22 cellular contexts compared by ENCODE assay signal in genomic region chr14:30322819-30323218, GRCh38.
DNase-seq lines count a peak whose midpoint lies in the region; ATAC-seq lines count a peak whose summit lies in the region.
"Had no signal": no experiment of that assay in that cellular context is flagged by ENCODE, and none has a peak within 500 bp of the region (broad histone marks: within the 10 kb centered on the region; RNA-seq: fewer than 3 reads in every experiment).

No MANE protein-coding gene starts in this region.

- no peaks in the 10 kb centered on the region for H3K36me3 Mint-ChIP-seq in CD8-positive, alpha-beta memory T cell
- H3K36me3 Mint-ChIP-seq: CD14-positive monocyte; CD4-positive, alpha-beta memory T cell; CD4-positive, CD25-positive, alpha-beta regulatory T cell had no signal

- no peaks in the 10 kb centered on the region for H3K36me3 ChIP-seq in H7 (replicated peaks; ENCODE audit: control insufficient read depth, insufficient read depth, low read length)
- H3K36me3 ChIP-seq in NT2/D1 (ENCODE audit: insufficient read depth, insufficient read length, low read length), result no peaks in the 10 kb centered on the region
- no peaks in the 10 kb centered on the region for H3K36me3 ChIP-seq in CD8-positive, alpha-beta memory T cell (ENCODE audit: insufficient read depth, low read length)
- H3K36me3 ChIP-seq: BE2C, BLaER1 had no signal

- H3K27ac Mint-ChIP-seq in CD8-positive, alpha-beta memory T cell, result no peak overlapping the region
- H3K27ac Mint-ChIP-seq: CD14-positive monocyte; CD4-positive, alpha-beta memory T cell; CD4-positive, CD25-positive, alpha-beta regulatory T cell had no signal

- H3K27me3 ChIP-seq in H7 (ENCODE audit: control insufficient read depth, insufficient read depth, low read length) (no peaks in the 10 kb centered on the region), NT2/D1 (ENCODE audit: insufficient read depth, insufficient read length) (no peaks in the 10 kb centered on the region)
- H3K27me3 ChIP-seq in CD8-positive, alpha-beta memory T cell (ENCODE audit: insufficient read depth, low read length, poor library complexity, severe bottlenecking), result no peaks in the 10 kb centered on the region
- H3K27me3 ChIP-seq: BE2C, BLaER1 had no signal

- DNase-seq in H7, result peak; percentile 10
- peak; percentile 32 for DNase-seq in NT2/D1 (ENCODE audit: low read depth, low spot score)
- no peak for DNase-seq in foreskin melanocyte
- no peak for DNase-seq in CD8-positive, alpha-beta memory T cell
- DNase-seq: 8988T; ACHN; BE2C; C1 segment of cervical spinal cord; CD4-positive, alpha-beta memory T cell; CD4-positive, CD25-positive, alpha-beta regulatory T cell; COR-L47; DMS 273 treated with DMSO at 0.1 percent for 48 hours; DMS153; DMS53; DMS79; DND-41; EL; GDM1 had no signal

- peaks cover 0 to 4% of the 10 kb centered on the region in 2 donors for H3K27me3 Mint-ChIP-seq in CD8-positive, alpha-beta memory T cell

- H3K4me3 Mint-ChIP-seq in CD8-positive, alpha-beta memory T cell, result no peak overlapping the region
- H3K4me3 Mint-ChIP-seq: CD14-positive monocyte; CD4-positive, alpha-beta memory T cell; CD4-positive, CD25-positive, alpha-beta regulatory T cell had no signal

- CTCF ChIA-PET in CD8-positive, alpha-beta memory T cell (lab: Charles Lee), result no interaction called here

- POLR2A ChIA-PET in CD8-positive, alpha-beta memory T cell (lab: Charles Lee), result no interaction called here

- no peak for ATAC-seq in GM21526 (IDR thresholded peaks at IDR 0.05; ENCODE audit: low FRiP score, unreplicated experiment)
- ATAC-seq: GM12878 had no signal

- H3K4me1 Mint-ChIP-seq in CD8-positive, alpha-beta memory T cell, result no peaks in the 10 kb centered on the region
- H3K4me1 Mint-ChIP-seq: CD14-positive monocyte; CD4-positive, alpha-beta memory T cell; CD4-positive, CD25-positive, alpha-beta regulatory T cell had no signal

- H3K9me3 Mint-ChIP-seq in CD8-positive, alpha-beta memory T cell, result no peaks in the 10 kb centered on the region

- no peak overlapping the region for H3K9ac ChIP-seq in NT2/D1 (ENCODE audit: insufficient read length, low read depth)
- H3K9ac ChIP-seq: BLaER1 had no signal

- no peak overlapping the region for H3K27ac ChIP-seq in CD8-positive, alpha-beta memory T cell (ENCODE audit: low read depth, low read length)
- H3K27ac ChIP-seq: BLaER1 had no signal

- H3K4me1 ChIP-seq in NT2/D1 (ENCODE audit: insufficient read depth, insufficient read length), result no peaks in the 10 kb centered on the region
- no peaks in the 10 kb centered on the region for H3K4me1 ChIP-seq in CD8-positive, alpha-beta memory T cell (ENCODE audit: insufficient read depth, low read length)
- H3K4me1 ChIP-seq: BE2C, BLaER1 had no signal

- H3K4me3 ChIP-seq in H7 (ENCODE audit: insufficient read depth, low read depth, low read length), result no peak overlapping the region
- H3K4me3 ChIP-seq in NT2/D1 (ENCODE audit: insufficient read length, low read depth), result no peak overlapping the region
- H3K4me3 ChIP-seq in CD8-positive, alpha-beta memory T cell (ENCODE audit: low read length), result no peak overlapping the region
- H3K4me3 ChIP-seq: BLaER1, GM12878 had no signal

- no peaks in the 10 kb centered on the region for H3K9me3 ChIP-seq in NT2/D1 (ENCODE audit: insufficient read depth, low read length)
- no peaks in the 10 kb centered on the region for H3K9me3 ChIP-seq in CD8-positive, alpha-beta memory T cell (ENCODE audit: low read length)
- H3K9me3 ChIP-seq: BE2C, BLaER1 had no signal

Comparison
In these comparisons a context has a peak if more than half of its experiments do, and no peak if none do; other contexts are left out.
1. DNase-seq: peak in H7 (single experiment) and NT2/D1 (single experiment); none in foreskin melanocyte (single experiment) and CD8-positive, alpha-beta memory T cell (0 of 5).